Comparison of ENCODE assay signal across 23 cellular contexts in the genomic region with DNA sequence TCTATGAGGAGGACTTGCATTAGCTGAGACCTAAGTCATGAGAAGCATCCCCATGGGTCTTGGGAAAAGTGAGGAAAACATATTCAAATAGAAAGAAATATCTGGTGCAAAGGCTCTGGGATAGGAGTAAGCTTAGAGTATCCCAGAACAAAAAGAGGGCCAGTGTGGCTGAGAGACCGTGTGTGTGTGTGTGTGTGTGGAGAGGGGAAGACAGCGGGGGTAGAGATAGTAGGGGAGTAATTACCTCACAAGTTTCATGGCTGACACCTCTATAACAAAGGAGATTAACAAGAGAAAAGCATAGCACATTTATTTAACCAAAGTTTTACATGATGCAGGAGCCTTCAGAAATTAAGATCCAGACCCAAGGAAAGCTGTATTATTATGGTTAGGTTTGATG.
DNase-seq lines count a peak whose midpoint lies in the region; ATAC-seq, FAIRE-seq and TF ChIP-seq lines count a peak whose summit lies in the region.
"Had no signal": no experiment of that assay in that cellular context is flagged by ENCODE, and none has a peak within 500 bp of the region (broad histone marks: within the 10 kb centered on the region; RNA-seq: fewer than 3 reads in every experiment).

No MANE protein-coding gene starts in this region.

- no peaks in the 10 kb centered on the region for H3K27me3 ChIP-seq in sigmoid colon
- H3K27me3 ChIP-seq: gastroesophageal sphincter, MG63 had no signal

- intact Hi-C loops in sigmoid colon (cut with DNase I): no loop called here

- H3K4me3 ChIP-seq in sigmoid colon: no peak overlapping the region
- H3K4me3 ChIP-seq: gastroesophageal sphincter, MG63 had no signal

- peaks cover 0 to 54% (median 29%) of the 10 kb centered on the region in 4 donors for H3K4me1 ChIP-seq in sigmoid colon

- H3K4me3 Mint-ChIP-seq in T-cell: peak overlapping the region in 1 of 3 donors; percentile 63
- H3K4me3 Mint-ChIP-seq in immature natural killer cell: no peak overlapping the region
- H3K4me3 Mint-ChIP-seq: activated T-helper 1 cell treated with anti-CD3 and anti-CD28 coated beads, Interleukin-12 subunit alpha, Interleukin-12 subunit beta, Interleukin-2, Interleukin-4 antibody, amounts not matched to agents 30 ng/mL and 10 ng/mL and 1 ng/mL, durations not matched to agents 14 hours and 24 hours and 36 hours had no signal

- H3K4me1 Mint-ChIP-seq in T-cell: peaks cover 62 to 86% (median 72%) of the 10 kb centered on the region in 3 donors
- H3K4me1 Mint-ChIP-seq in immature natural killer cell: peaks cover 22 to 29% of the 10 kb centered on the region in 2 donors

- peak; percentile 78 for FAIRE-seq in GM12892 (lab: Jason Lieb, UNC)

- POLR2A ChIA-PET in T-cell (lab: Charles Lee): interaction anchor here in 1 of 2 donors (0.6 kb wide), 1 partner anchor 141 kb away, joined by 3 read pairs; no protein-coding TSS in a partner anchor

- TF ChIP-seq EP300 in sigmoid colon (IDR thresholded peaks at IDR 0.05): no peak

- 86 to 99% methylated on average over 2 of the region's 2 CpGs for WGBS in sigmoid colon, 2 donors

- H3K27ac ChIP-seq in sigmoid colon: peak overlapping the region in 3 of 4 donors; percentile 60 to 75 (median 71)

- no peak for TF ChIP-seq CTCF in sigmoid colon (IDR thresholded peaks at IDR 0.05)

- no peaks in the 10 kb centered on the region for H3K27me3 Mint-ChIP-seq in T-cell
- H3K27me3 Mint-ChIP-seq in immature natural killer cell (ENCODE audit: low read depth in 3 of 3): no peaks in the 10 kb centered on the region

- H3K36me3 Mint-ChIP-seq in T-cell: no peaks in the 10 kb centered on the region
- H3K36me3 Mint-ChIP-seq in immature natural killer cell: no peaks in the 10 kb centered on the region

- no peaks in the 10 kb centered on the region for H3K36me3 ChIP-seq in sigmoid colon
- H3K36me3 ChIP-seq: gastroesophageal sphincter, MG63 had no signal

- H3K27ac Mint-ChIP-seq in T-cell (peak overlapping the region; percentile 81 to 91), immature natural killer cell (peak overlapping the region in 4 of 6 donors; percentile 6 to 42 (median 17))
- H3K27ac Mint-ChIP-seq: activated T-helper 1 cell treated with anti-CD3 and anti-CD28 coated beads, Interleukin-12 subunit alpha, Interleukin-12 subunit beta, Interleukin-2, Interleukin-4 antibody, amounts not matched to agents 30 ng/mL and 10 ng/mL and 1 ng/mL, durations not matched to agents 14 hours and 24 hours and 36 hours had no signal

- no peak for TF ChIP-seq POLR2A in GM12892 (IDR thresholded peaks at IDR 0.05; ENCODE audit: low read depth, low read length)
- no peak for TF ChIP-seq POLR2A in sigmoid colon (IDR thresholded peaks at IDR 0.05)

- ATAC-seq in T-cell (replicated peaks in 1 of 4) (no peak), GM18870 (IDR thresholded peaks at IDR 0.05; ENCODE audit: unreplicated experiment) (no peak)
- ATAC-seq: esophagus mucosa, gastroesophageal sphincter, HCT116, left cardiac atrium, PC-3 had no signal

- H3K9me3 ChIP-seq in sigmoid colon: no peaks in the 10 kb centered on the region
- H3K9me3 ChIP-seq: Caco-2, gastroesophageal sphincter, MG63 had no signal

- no peaks in the 10 kb centered on the region for H3K9me3 Mint-ChIP-seq in T-cell
- no peaks in the 10 kb centered on the region for H3K9me3 Mint-ChIP-seq in immature natural killer cell
- H3K9me3 Mint-ChIP-seq: activated T-helper 1 cell treated with anti-CD3 and anti-CD28 coated beads, Interleukin-12 subunit alpha, Interleukin-12 subunit beta, Interleukin-2, Interleukin-4 antibody, amounts not matched to agents 30 ng/mL and 10 ng/mL and 1 ng/mL, durations not matched to agents 14 hours and 24 hours and 36 hours had no signal

- CTCF ChIA-PET in T-cell (lab: Charles Lee): interaction anchor here (0.5 to 2.4 kb wide), 3 partner anchors 10 to 316 kb away, joined by 5 to 13 read pairs (median 6); no protein-coding TSS in a partner anchor

- DNase-seq in GM12892 (ENCODE audit: insufficient read length) (no peak), T-cell (no peak), immature natural killer cell (no peak), sigmoid colon (no peak), T-helper 2 cell (no peak), SKM-1 (lab: John Stamatoyannopoulos, UW; ENCODE audit: unreplicated experiment) (no peak), activated gamma-delta T cell (lab: John Stamatoyannopoulos, UW) (no peak)
- DNase-seq: amygdala; Caco-2; central memory CD4-positive, alpha-beta T cell; EL; left cardiac atrium; MG63; midbrain; NCI-H1436 treated with DMSO at 0.1 percent for 48 hours; NCI-H2171; NCI-H748 treated with DMSO at 0.1 percent for 48 hours; PC-3 had no signal
